ENCODE assay signal across 1 cellular context in the genomic region with DNA sequence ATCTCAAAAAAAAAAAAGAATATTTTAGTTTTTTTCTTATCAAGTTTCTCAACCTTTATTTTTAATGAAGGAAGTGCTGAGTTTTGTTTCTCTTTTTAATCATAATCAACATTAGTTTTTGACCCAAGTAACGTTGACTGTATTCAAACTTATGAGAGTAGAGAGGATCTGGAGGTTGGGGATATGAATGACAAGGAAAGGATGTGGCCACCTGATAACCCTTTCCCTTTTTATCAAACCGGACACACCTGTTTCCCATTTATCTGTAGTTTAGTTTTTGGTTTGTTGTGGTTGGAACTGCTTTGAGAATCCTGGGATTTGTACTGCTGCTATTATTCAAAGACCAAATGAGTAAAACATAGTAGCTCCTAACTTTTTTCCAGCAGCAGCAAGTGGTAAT.
TF ChIP-seq lines count a peak whose summit lies in the region.

No MANE protein-coding gene starts in this region.

TF ChIP-seq in endothelial cell of umbilical vein, 7 proteins besides CTCF, POLR2A, EP300 and RAD21:
- TF ChIP-seq FOS (IDR thresholded peaks at IDR 0.05; ENCODE audit: borderline replicate concordance, insufficient read depth, low read length) = no peak
- TF ChIP-seq, protein P1, sequence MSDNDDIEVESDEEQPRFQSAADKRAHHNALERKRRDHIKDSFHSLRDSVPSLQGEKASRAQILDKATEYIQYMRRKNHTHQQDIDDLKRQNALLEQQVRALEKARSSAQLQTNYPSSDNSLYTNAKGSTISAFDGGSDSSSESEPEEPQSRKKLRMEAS (IDR thresholded peaks at IDR 0.05; ENCODE audit: insufficient read depth, insufficient read length) = no peak
- peak; percentile 4 for TF ChIP-seq JUN (IDR thresholded peaks at IDR 0.05; ENCODE audit: borderline replicate concordance, insufficient read depth, insufficient read length, low read depth)
- TF ChIP-seq POLR2AphosphoS5 (IDR thresholded peaks at IDR 0.05; ENCODE audit: insufficient read depth, low read depth, low read length) = peak; percentile 68
- no peak for TF ChIP-seq MYC (IDR thresholded peaks at IDR 0.05; ENCODE audit: low read depth, low read length)
- peak; percentile 92 for TF ChIP-seq GATA2 (IDR thresholded peaks at IDR 0.05; ENCODE audit: insufficient read depth, insufficient read length, low read depth, low read length)
- TF ChIP-seq EZH2 (IDR thresholded peaks at IDR 0.05; ENCODE audit: borderline replicate concordance, low read depth, low read length, severe bottlenecking) = no peak
